Comparison of ENCODE assay signal across 15 cellular contexts in the genomic region with DNA sequence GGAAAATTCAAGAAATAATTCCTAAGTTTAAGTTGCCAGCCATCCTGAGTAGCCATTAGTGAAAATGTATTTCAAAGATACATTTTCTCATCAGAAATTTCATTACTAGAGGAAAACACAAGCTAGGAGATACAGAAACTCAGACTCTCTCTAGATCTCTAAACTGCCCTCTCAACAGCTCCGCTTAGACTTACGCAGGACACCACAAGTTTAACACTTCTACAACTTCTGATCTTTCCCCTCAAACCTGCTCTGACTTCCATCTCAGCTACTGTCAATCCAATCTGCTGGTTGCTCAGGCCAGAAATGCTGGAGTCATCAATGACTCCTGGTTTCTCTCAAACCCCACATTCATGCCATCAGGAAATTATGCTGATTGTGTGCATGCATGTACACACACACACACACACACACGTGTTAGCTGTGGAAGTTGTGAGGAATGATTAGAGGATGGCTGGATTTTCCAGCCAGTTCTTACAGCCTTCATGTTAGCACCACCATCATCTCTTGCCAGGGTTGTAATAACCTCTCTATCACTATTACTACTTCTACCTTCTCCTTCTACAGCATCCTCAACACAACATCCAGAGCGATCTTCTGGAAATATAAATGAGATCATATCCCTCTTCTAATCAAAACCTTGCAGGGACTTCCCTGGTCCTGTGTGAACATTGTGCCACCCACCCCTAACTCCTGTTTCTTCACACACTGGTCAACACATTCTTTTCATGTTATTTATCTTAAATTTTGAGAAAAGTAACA.
"Had no signal": no experiment of that assay in that cellular context is flagged by ENCODE, and none has a peak within 500 bp of the region (broad histone marks: within the 10 kb centered on the region; RNA-seq: fewer than 3 reads in every experiment).

No MANE protein-coding gene starts in this region.

- ATAC-seq: activated naive CD8-positive, alpha-beta T cell treated with anti-CD3 and anti-CD28 coated beads, Interleukin-2, amount 50 U/mL, for 24 hours; stimulated activated naive B cell treated with anti-CD40 and anti-IgM and Interleukin-4, amounts not matched to agents 10 μg/mL and 1 μg/mL and 100 μg/mL, for 72 hours had no signal

- DNase-seq: activated CD4-positive, CD25-positive, alpha-beta regulatory T cell treated with anti-CD3 and anti-CD28 coated beads, Interleukin-2, amount 50 U/mL, for 72 hours; activated effector memory CD4-positive, alpha-beta T cell treated with anti-CD3 and anti-CD28 coated beads, Interleukin-2, amount 50 U/mL, for 16 hours; activated naive CD8-positive, alpha-beta T cell treated with anti-CD3 and anti-CD28 coated beads, Interleukin-2, amount 50 U/mL, for 24 hours; activated T-cell treated with anti-CD3 and anti-CD28 coated beads for 4 hours; aorta; head of caudate nucleus; mesendoderm; stimulated activated CD4-positive, alpha-beta T cell treated with anti-CD3 and anti-CD28 coated beads, Interleukin-2, amount 100 ng/mL, for 48 hours; stimulated activated naive B cell treated with anti-CD40 and anti-IgM and Interleukin-4, amounts not matched to agents 10 μg/mL and 1 μg/mL and 100 μg/mL, for 72 hours; substantia nigra; T1000 had no signal

- H3K4me3 Mint-ChIP-seq: activated naive CD8-positive, alpha-beta T cell treated with anti-CD3 and anti-CD28 coated beads, Interleukin-2, amount 50 U/mL, for 24 hours; stimulated activated naive B cell treated with anti-CD40 and anti-IgM and Interleukin-4, amounts not matched to agents 10 μg/mL and 1 μg/mL and 100 μg/mL, for 72 hours had no signal

- H3K27me3 Mint-ChIP-seq: activated naive CD8-positive, alpha-beta T cell treated with anti-CD3 and anti-CD28 coated beads, Interleukin-2, amount 50 U/mL, for 24 hours; progenitor cell of endocrine pancreas; stimulated activated naive B cell treated with anti-CD40 and anti-IgM and Interleukin-4, amounts not matched to agents 10 μg/mL and 1 μg/mL and 100 μg/mL, for 72 hours had no signal

- H3K27me3 ChIP-seq: right atrium auricular region, tibial nerve, vagina had no signal

- H3K27ac Mint-ChIP-seq: activated naive CD8-positive, alpha-beta T cell treated with anti-CD3 and anti-CD28 coated beads, Interleukin-2, amount 50 U/mL, for 24 hours; progenitor cell of endocrine pancreas; stimulated activated naive B cell treated with anti-CD40 and anti-IgM and Interleukin-4, amounts not matched to agents 10 μg/mL and 1 μg/mL and 100 μg/mL, for 72 hours had no signal

- H3K4me3 ChIP-seq: right atrium auricular region, tibial nerve, vagina had no signal

- H3K4me1 ChIP-seq: right atrium auricular region, tibial nerve, vagina had no signal

- H3K9me3 ChIP-seq: right atrium auricular region, tibial nerve, vagina had no signal

- H3K36me3 ChIP-seq: right atrium auricular region, tibial nerve, vagina had no signal

- H3K27ac ChIP-seq: right atrium auricular region, tibial nerve, vagina had no signal

- H3K9me3 Mint-ChIP-seq: stimulated activated naive B cell treated with anti-CD40 and anti-IgM and Interleukin-4, amounts not matched to agents 10 μg/mL and 1 μg/mL and 100 μg/mL, for 72 hours had no signal
